In genomic region chr11:126606484-126606883, GRCh38 we compare ENCODE assay signal across 15 cellular contexts.
"Had no signal": no experiment of that assay in that cellular context is flagged by ENCODE, and none has a peak within 500 bp of the region (broad histone marks: within the 10 kb centered on the region; RNA-seq: fewer than 3 reads in every experiment).

No MANE protein-coding gene starts in this region.

- H3K9me2 ChIP-seq: SK-N-SH had no signal

- H3K9ac ChIP-seq: SK-N-SH had no signal

- H3K27ac Mint-ChIP-seq: IgD-negative memory B cell had no signal

- H3K27me3 ChIP-seq: MG63 had no signal

- DNase-seq: NCI-H1105 treated with DMSO at 0.1 percent for 48 hours, NCI-H1417 treated with DMSO at 0.1 percent for 48 hours, NCI-H146, NCI-H187, NCI-H2081 treated with DMSO at 0.1 percent for 48 hours, NCI-H226, NCI-H524 treated with DMSO at 0.1 percent for 48 hours, NCI-H69, NCI-H774 had no signal

- H3K4me3 ChIP-seq: K562, MG63 had no signal

- H3K36me3 ChIP-seq: MG63 had no signal

- H3K4me2 ChIP-seq: SK-N-SH had no signal

- H3K9me3 Mint-ChIP-seq: IgD-negative memory B cell had no signal

- H3K36me3 Mint-ChIP-seq: IgD-negative memory B cell had no signal

- H3K4me1 Mint-ChIP-seq: IgD-negative memory B cell had no signal

- H3K27ac ChIP-seq: HL-60, RWPE1 had no signal

- H3K9me3 ChIP-seq: MG63, SK-N-SH had no signal
